Comparison of ENCODE assay signal across 8 cellular contexts in the genomic region with DNA sequence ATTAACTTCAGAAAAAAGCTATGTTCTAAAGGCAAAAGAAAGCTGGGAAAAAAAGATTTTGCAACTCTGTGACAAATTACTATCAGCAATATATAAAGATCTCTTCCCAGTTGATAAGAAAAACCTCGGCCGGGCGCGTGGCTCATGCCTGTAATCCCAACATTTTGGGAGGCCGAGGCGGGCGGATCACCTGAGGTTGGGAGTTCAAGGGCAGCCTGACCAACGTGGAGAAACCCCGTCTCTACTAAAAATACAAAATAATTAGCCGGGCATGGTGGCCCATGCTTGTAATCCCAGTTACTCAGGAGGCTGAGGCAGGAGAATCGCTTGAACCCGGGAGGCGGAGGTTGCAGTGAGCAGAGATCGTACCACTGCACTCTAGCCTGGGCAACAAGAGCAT. TPM values are rescaled to one million over a fixed set of nuclear protein-coding genes. Genes with fewer than 3 reads are reported as not detected.
DNase-seq lines count a peak whose midpoint lies in the region; ATAC-seq, FAIRE-seq and TF ChIP-seq lines count a peak whose summit lies in the region.
"Not testable (repeated sequence)": the region's sequence is repeated elsewhere in the genome, so short reads cannot be mapped to it uniquely, and the experiment has no call there.

No MANE protein-coding gene starts in this region.

- 95% methylated on average over 14 of the region's 14 CpGs; no CpG with 5 or more reads in 1 of the 2 experiments for WGBS in H1 (ENCODE audit: extremely low coverage in 1 of 2, insufficient coverage in 1 of 2, insufficient read length in 1 of 2, insufficient replicate concordance in 2 of 2, low coverage in 1 of 2, low lambda C conversion rate in 2 of 2, missing lambda C conversion rate in 1 of 2), 2 experiments

- not testable (repeated sequence) for H3K27me3 ChIP-seq in CD4-positive, alpha-beta T cell (ENCODE audit: control insufficient read depth, insufficient read depth, low read length); H1 (replicated peaks in 1 of 4; ENCODE audit: control insufficient read depth in 3 of 4, extremely low read depth in 1 of 4, insufficient read depth in 3 of 4, low read length in 3 of 4); iPS-15b (ENCODE audit: control insufficient read depth, insufficient read depth, low read length); neural cell (ENCODE audit: insufficient read depth, low read depth, low read length); thoracic aorta (replicated peaks; ENCODE audit: insufficient read depth)

- not testable (repeated sequence) for H3K79me1 ChIP-seq in H1 (ENCODE audit: low read depth, low read length)

- not testable (repeated sequence) for H3K14ac ChIP-seq in H1 (ENCODE audit: insufficient read length)

- H3K79me2 ChIP-seq in H1 (ENCODE audit: control insufficient read depth in 1 of 2, insufficient read depth in 2 of 2, low read length in 2 of 2) (peaks cover 7 to 30% of the 10 kb centered on the region in 2 experiments; a peak in 3 of 4 replicates), neural cell (replicated peaks; ENCODE audit: insufficient read depth, low read length) (peaks cover 29% of the 10 kb centered on the region)

- not testable (repeated sequence) for H4K5ac ChIP-seq in H1 (ENCODE audit: insufficient read length, low read depth, low read length)

- H3K23ac ChIP-seq in H1 (ENCODE audit: insufficient read length), result not testable (repeated sequence)

- CTCF ChIA-PET in CD4-positive, alpha-beta T cell (lab: Charles Lee), result interaction anchor here (1.5 to 2.0 kb wide), 3 partner anchors 20 to 81 kb away, joined by 4 to 9 read pairs (median 6); no protein-coding TSS in a partner anchor
- CTCF ChIA-PET in H1 (lab: Charles Lee; ENCODE audit: partially characterized antibody), result interaction anchor here (0.6 kb wide), 1 partner anchor 143 kb away, joined by 3 read pairs; no protein-coding TSS in a partner anchor

- not testable (repeated sequence) for H2AK5ac ChIP-seq in H1 (ENCODE audit: low read depth, low read length)

- TF ChIP-seq CTCF in CD4-positive, alpha-beta T cell (IDR thresholded peaks at IDR 0.05); H1 (IDR thresholded peaks at IDR 0.05; ENCODE audit: control extremely low read depth in 1 of 3, insufficient read depth in 1 of 3, low read depth in 1 of 3, low read length in 3 of 3); neural cell (IDR thresholded peaks at IDR 0.05; ENCODE audit: poor library complexity, severe bottlenecking); thoracic aorta (IDR thresholded peaks at IDR 0.05): not testable (repeated sequence)

- not testable (repeated sequence) for H3K36me3 ChIP-seq in KOPT-K1 (ENCODE audit: insufficient read depth, low read length); H1 (ENCODE audit: control insufficient read depth in 2 of 4, insufficient read depth in 4 of 4, low read length in 3 of 4); iPS-15b (ENCODE audit: control insufficient read depth, insufficient read depth, low read length); neural cell (ENCODE audit: insufficient read depth, low read length); thoracic aorta

- H3K9me2 ChIP-seq in neural cell (ENCODE audit: insufficient read depth, low read length), result not testable (repeated sequence)

- H2BK120ac ChIP-seq in H1 (replicated peaks; ENCODE audit: low read depth, low read length), result not testable (repeated sequence)

- H3K56ac ChIP-seq in H1 (replicated peaks; ENCODE audit: insufficient read length, low read depth, low read length), result not testable (repeated sequence)

- intact Hi-C loops in CD4-positive, alpha-beta T cell (cut with DNase I, micrococcal nuclease), result loop anchor here (5.0 kb wide), 2 partner anchors 48 to 83 kb away; no protein-coding TSS in a partner anchor

- peaks cover 0 to 16% (median 4%) of the 10 kb centered on the region in 4 experiments; a peak in 6 of 7 replicates for H3K4me1 ChIP-seq in H1 (replicated peaks in 1 of 4; ENCODE audit: control insufficient read depth in 3 of 4, insufficient read depth in 4 of 4, low read length in 3 of 4)
- H3K4me1 ChIP-seq in iPS-15b (ENCODE audit: control insufficient read depth, insufficient read depth, low read length), result peaks cover 18% of the 10 kb centered on the region
- H3K4me1 ChIP-seq in thoracic aorta (ENCODE audit: control insufficient read depth in 1 of 2, low read depth in 2 of 2), result peaks cover 10 to 19% of the 10 kb centered on the region in 2 donors

- not testable (repeated sequence) for H3K27me3 Mint-ChIP-seq in CD4-positive, alpha-beta T cell; T-helper 17 cell; activated naive CD4-positive, alpha-beta T cell treated with anti-CD3 and anti-CD28 coated beads, Interleukin-2, amount 50 U/mL, for 24 hours

- not testable (repeated sequence) for H4K20me1 ChIP-seq in H1 (replicated peaks in 1 of 2; ENCODE audit: control insufficient read depth in 1 of 2, insufficient read depth in 2 of 2, low read length in 2 of 2); neural cell (ENCODE audit: insufficient read depth)

- H2BK5ac ChIP-seq in H1 (ENCODE audit: low read depth, low read length), result not testable (repeated sequence)

- H2BK20ac ChIP-seq in H1 (ENCODE audit: low read length), result not testable (repeated sequence)

- TF ChIP-seq POLR2A in H1 (IDR thresholded peaks at IDR 0.05; ENCODE audit: control extremely low read depth in 1 of 2, low read depth in 2 of 2, low read length in 2 of 2), result not testable (repeated sequence)

- ATAC-seq in CD4-positive, alpha-beta T cell (ENCODE audit: poor library complexity); T-helper 17 cell; thoracic aorta (ENCODE audit: insufficient number of reproducible peaks, low FRiP score, low read depth): not testable (repeated sequence)

- DNase-seq in CD4-positive, alpha-beta T cell; T-helper 17 cell; H1 (ENCODE audit: low read depth in 1 of 2, low spot score in 2 of 2); thoracic aorta (ENCODE audit: low spot score): not testable (repeated sequence)

- POLR2A ChIA-PET in CD4-positive, alpha-beta T cell (lab: Charles Lee), result interaction anchor here (44.0 kb wide), 1 partner anchor 34 kb away, joined by 1847 read pairs; no protein-coding TSS in a partner anchor
- POLR2A ChIA-PET in H1 (lab: Charles Lee; ENCODE audit: partially characterized antibody), result interaction anchor here (0.7 to 19.2 kb wide), 6 partner anchors 9 to 73 kb away, joined by 3 to 263 read pairs (median 6); no protein-coding TSS in a partner anchor

- peaks cover 34% of the 10 kb centered on the region for H3K36me3 Mint-ChIP-seq in CD4-positive, alpha-beta T cell (ENCODE audit: low read depth)
- not testable (repeated sequence) for H3K36me3 Mint-ChIP-seq in T-helper 17 cell (ENCODE audit: low read depth)
- peaks cover 16% of the 10 kb centered on the region for H3K36me3 Mint-ChIP-seq in activated naive CD4-positive, alpha-beta T cell treated with anti-CD3 and anti-CD28 coated beads, Interleukin-2, amount 50 U/mL, for 24 hours

- peak overlapping the region; percentile 92 for H3K27ac Mint-ChIP-seq in CD4-positive, alpha-beta T cell
- H3K27ac Mint-ChIP-seq in T-helper 17 cell, result peak overlapping the region; percentile 81
- not testable (repeated sequence) for H3K27ac Mint-ChIP-seq in activated naive CD4-positive, alpha-beta T cell treated with anti-CD3 and anti-CD28 coated beads, Interleukin-2, amount 50 U/mL, for 24 hours

- H4K91ac ChIP-seq in H1 (replicated peaks; ENCODE audit: insufficient read length, low read length), result not testable (repeated sequence)

- H3K4me1 Mint-ChIP-seq in CD4-positive, alpha-beta T cell (ENCODE audit: low read depth), result peaks cover 37% of the 10 kb centered on the region
- peaks cover 29% of the 10 kb centered on the region for H3K4me1 Mint-ChIP-seq in T-helper 17 cell
- H3K4me1 Mint-ChIP-seq in activated naive CD4-positive, alpha-beta T cell treated with anti-CD3 and anti-CD28 coated beads, Interleukin-2, amount 50 U/mL, for 24 hours, result peaks cover 25% of the 10 kb centered on the region

- peak overlapping the region; percentile 96 for H3K4me3 Mint-ChIP-seq in CD4-positive, alpha-beta T cell
- H3K4me3 Mint-ChIP-seq in T-helper 17 cell, result peak overlapping the region; percentile 90
- H3K4me3 Mint-ChIP-seq in activated naive CD4-positive, alpha-beta T cell treated with anti-CD3 and anti-CD28 coated beads, Interleukin-2, amount 50 U/mL, for 24 hours, result peak overlapping the region; percentile 89

- H2BK15ac ChIP-seq in H1 (ENCODE audit: low read length), result not testable (repeated sequence)

- H2BK12ac ChIP-seq in H1 (ENCODE audit: low read depth, low read length), result not testable (repeated sequence)

- not testable (repeated sequence) for H3F3A ChIP-seq in neural cell (ENCODE audit: insufficient read depth, low read length, poor library complexity, severe bottlenecking)

- TF ChIP-seq EP300 in H1 (IDR thresholded peaks at IDR 0.05; ENCODE audit: borderline replicate concordance in 1 of 2, low read depth in 2 of 2, low read length in 2 of 2); neural cell (conservative IDR thresholded peaks at IDR 0.05; ENCODE audit: poor library complexity, severe bottlenecking): not testable (repeated sequence)

- peak overlapping the region; percentile 46 to 65; a peak in 2 of 4 replicates for H3K4me2 ChIP-seq in H1 (ENCODE audit: insufficient read depth in 1 of 2, low read depth in 2 of 2, low read length in 2 of 2)
- peak overlapping the region; percentile 77 for H3K4me2 ChIP-seq in neural cell (ENCODE audit: low read length)

- H3K4ac ChIP-seq in H1 (replicated peaks; ENCODE audit: insufficient read length, low read depth, low read length), result not testable (repeated sequence)

- FAIRE-seq in H1 (lab: Jason Lieb, UNC), result not testable (repeated sequence)

- not testable (repeated sequence) for H3K27ac ChIP-seq in CD4-positive, alpha-beta T cell (ENCODE audit: low read depth, low read length); H1 (ENCODE audit: low read depth, low read length); thoracic aorta
- H3K27ac ChIP-seq in KOPT-K1 (ENCODE audit: low read depth, low read length, poor library complexity, severe bottlenecking) (peak overlapping the region; percentile 54), neural cell (ENCODE audit: low read length) (peak overlapping the region; percentile 81)

- not testable (repeated sequence) for H3K9me3 ChIP-seq in CD4-positive, alpha-beta T cell (ENCODE audit: control insufficient read depth, low read length); KOPT-K1 (ENCODE audit: insufficient read depth, low read length, poor library complexity, severe bottlenecking); T-helper 17 cell (ENCODE audit: control insufficient read depth, low read length, poor library complexity, severe bottlenecking); H1 (ENCODE audit: insufficient read depth in 2 of 2, low read depth in 1 of 2, low read length in 1 of 2); iPS-15b (ENCODE audit: control insufficient read depth, insufficient read depth, low read length); neural cell (ENCODE audit: low read length); thoracic aorta

- H3K18ac ChIP-seq in H1 (ENCODE audit: extremely low read depth, low read length), result not testable (repeated sequence)

- H3K9ac ChIP-seq in H1 (replicated peaks in 1 of 4; ENCODE audit: extremely low read depth in 1 of 4, low read depth in 3 of 4, low read length in 3 of 4); iPS-15b (ENCODE audit: low read depth, low read length); neural cell (ENCODE audit: low read length): not testable (repeated sequence)

- H2AFZ ChIP-seq in H1 (ENCODE audit: low read length); neural cell (ENCODE audit: low read depth, low read length): not testable (repeated sequence)

- H3K9me3 Mint-ChIP-seq in CD4-positive, alpha-beta T cell; activated naive CD4-positive, alpha-beta T cell treated with anti-CD3 and anti-CD28 coated beads, Interleukin-2, amount 50 U/mL, for 24 hours: not testable (repeated sequence)

- not testable (repeated sequence) for TF ChIP-seq RAD21 in H1 (IDR thresholded peaks at IDR 0.05 in 1 of 2, conservative IDR thresholded peaks at IDR 0.05 in 1 of 2; ENCODE audit: low read depth in 2 of 2, low read length in 2 of 2); neural cell (conservative IDR thresholded peaks at IDR 0.05)

- not testable (repeated sequence) for H3K4me3 ChIP-seq in H1 (ENCODE audit: extremely low read depth in 1 of 4, insufficient read depth in 2 of 4, low read depth in 3 of 4, low read length in 4 of 4)
- H3K4me3 ChIP-seq in iPS-15b (ENCODE audit: low read depth, low read length) (peak overlapping the region; percentile 65), neural cell (ENCODE audit: low read length) (peak overlapping the region; percentile 89), thoracic aorta (peak overlapping the region; percentile 68)

- not testable (repeated sequence) for H3K23me2 ChIP-seq in H1 (ENCODE audit: low read depth, low read length)

- H4K8ac ChIP-seq in H1 (ENCODE audit: extremely low read depth, insufficient read depth, low read length), result not testable (repeated sequence)

RNA-seq across cellular contexts. Expression of a gene that starts 1.4 kb away (rescaled TPM):
- total RNA-seq in CD4-positive, alpha-beta T cell, result 100 to 1,000 TPM; 901 to 925 TPM
- total RNA-seq in T-helper 17 cell (1,000 to 10,000 TPM; 1,038 to 1,220 TPM), thoracic aorta (1,000 to 10,000 TPM; 1,447 to 1,631 TPM)
- 295 and 322 TPM in 2 replicates for total RNA-seq in H1 (2021; fragmentation: NEBNext Ultra II Directional; extraction: Animal tissue kit (Norgen Biotek cat#: 25700))
- polyA plus RNA-seq in H1 (2011; rRNA removed) (24.9 and 37.2 TPM in 2 replicates), neural cell (7.1 and 8.1 TPM in 2 replicates)
- 53.6 TPM for polyA plus RNA-seq in H1 (2011; cell fraction: cytosol; rRNA removed)
- polyA plus RNA-seq in H1 (2011; cell fraction: nucleus; rRNA removed), result 110 TPM
- 140 to 212 TPM (median 199 TPM) in 4 replicates for polyA plus RNA-seq in H1 (2012, experiment 1 of 2)
- 59.9 TPM for polyA plus RNA-seq in H1 (2012, experiment 2 of 2)
- 89.1 TPM for polyA plus RNA-seq in H1 (2013, experiment 1 of 2)
- polyA plus RNA-seq in H1 (2013, experiment 2 of 2), result 76.1 TPM
- 273 and 366 TPM in 2 replicates for polyA minus RNA-seq in H1 (2011; rRNA and poly(A)+ RNA removed)
- polyA minus RNA-seq in H1 (2011; cell fraction: cytosol; rRNA and poly(A)+ RNA removed), result 92.9 TPM
- 95.2 TPM for polyA minus RNA-seq in H1 (2011; cell fraction: nucleus; rRNA and poly(A)+ RNA removed)
- 33.8 and 36.3 TPM in 2 replicates for polyA minus RNA-seq in neural cell
